28 cellular contexts compared by ENCODE assay signal in the genomic region with DNA sequence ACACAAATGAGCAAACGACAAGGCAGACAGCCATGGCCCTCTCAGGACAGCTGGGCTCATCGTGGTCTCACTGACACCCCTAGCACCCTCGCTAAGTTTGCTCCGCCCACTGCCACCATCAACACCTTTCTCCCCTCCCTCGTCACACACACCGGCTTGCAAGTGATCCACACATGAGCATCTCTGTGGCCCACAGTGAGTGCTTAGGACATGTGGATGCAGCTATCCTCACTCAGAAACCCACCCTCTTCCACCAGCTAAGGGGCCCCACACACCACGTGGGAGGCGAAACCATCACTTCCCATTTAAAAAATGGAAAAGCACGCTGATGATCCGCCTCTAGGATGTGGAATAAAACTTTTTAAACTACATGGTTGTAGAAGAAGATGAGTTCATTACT.
"Had no signal": no experiment of that assay in that cellular context is flagged by ENCODE, and none has a peak within 500 bp of the region (broad histone marks: within the 10 kb centered on the region; RNA-seq: fewer than 3 reads in every experiment).

No MANE protein-coding gene starts in this region.

- H3K79me2 ChIP-seq: hepatocyte had no signal

- H3K4me2 ChIP-seq: hepatocyte had no signal

- ATAC-seq: heart right ventricle; left cardiac atrium; left lung; lower lobe of right lung; natural killer cell; right cardiac atrium; sciatic nerve; stimulated activated naive B cell treated with anti-CD40 and anti-IgM and Interleukin-4, amounts not matched to agents 10 μg/mL and 1 μg/mL and 100 μg/mL, for 72 hours; stimulated activated naive CD8-positive, alpha-beta T cell treated with anti-CD3 and anti-CD28 coated beads, Interleukin-15, Interleukin-2, amounts not matched to agents 100 U/mL and 50 U/mL, for 24 hours had no signal

- H3K4me3 ChIP-seq: heart right ventricle, hepatocyte, left lung, lower lobe of right lung, ovary, prostate gland, skin epidermis, stomach, testis, thyroid gland, transverse colon, upper lobe of left lung, vagina had no signal

- H3K4me1 ChIP-seq: heart right ventricle, left lung, lower lobe of right lung, prostate gland, stomach, testis, transverse colon, upper lobe of left lung, vagina had no signal

- H3K36me3 ChIP-seq: heart right ventricle, left lung, lower lobe of right lung, ovary, prostate gland, stomach, thyroid gland, transverse colon, upper lobe of left lung, vagina had no signal

- H3K36me3 Mint-ChIP-seq: mesothelial cell of epicardium had no signal

- H2AFZ ChIP-seq: hepatocyte had no signal

- H3K9me3 ChIP-seq: left lung, lower lobe of right lung, ovary, prostate gland, testis, thyroid gland, transverse colon, upper lobe of left lung, vagina had no signal

- H3K4me3 Mint-ChIP-seq: mesothelial cell of epicardium; naive B cell; natural killer cell; stimulated activated naive B cell treated with anti-CD40 and anti-IgM and Interleukin-4, amounts not matched to agents 10 μg/mL and 1 μg/mL and 100 μg/mL, for 72 hours had no signal

- DNase-seq: heart right ventricle; kidney glomerular epithelial cell; left cardiac atrium; left lung; lower lobe of right lung; mammary epithelial cell; mesenchymal stem cell; naive B cell; natural killer cell; ovary; right cardiac atrium; stimulated activated CD4-positive, alpha-beta T cell treated with anti-CD3 and anti-CD28 coated beads, Interleukin-12 subunit alpha, Interleukin-12 subunit beta, amount 100 ng/mL, for 4 hours; stimulated activated CD4-positive, alpha-beta T cell treated with anti-CD3 and anti-CD28 coated beads, Interleukin-15, amount 100 ng/mL, for 24 hours; stimulated activated CD4-positive, alpha-beta T cell treated with anti-CD3 and anti-CD28 coated beads, Interleukin-2, amount 100 ng/mL, for 24 hours; stimulated activated CD4-positive, alpha-beta T cell treated with anti-CD3 and anti-CD28 coated beads, Interleukin-4, amount 100 ng/mL, for 1 hour; stimulated activated naive B cell treated with anti-CD40 and anti-IgM and Interleukin-4, amounts not matched to agents 10 μg/mL and 1 μg/mL and 100 μg/mL, for 72 hours; stimulated activated naive CD8-positive, alpha-beta T cell treated with anti-CD3 and anti-CD28 coated beads, Interleukin-15, Interleukin-2, amounts not matched to agents 100 U/mL and 50 U/mL, for 24 hours; stomach; testis; thyroid gland; transverse colon; upper lobe of left lung had no signal

- H3K4me1 Mint-ChIP-seq: natural killer cell; stimulated activated naive B cell treated with anti-CD40 and anti-IgM and Interleukin-4, amounts not matched to agents 10 μg/mL and 1 μg/mL and 100 μg/mL, for 72 hours had no signal

- H3K27me3 ChIP-seq: hepatocyte, left lung, ovary, testis, thyroid gland, transverse colon, upper lobe of left lung, vagina had no signal

- H3K27ac Mint-ChIP-seq: mesothelial cell of epicardium; naive B cell; natural killer cell; stimulated activated naive B cell treated with anti-CD40 and anti-IgM and Interleukin-4, amounts not matched to agents 10 μg/mL and 1 μg/mL and 100 μg/mL, for 72 hours had no signal

- H3K27ac ChIP-seq: heart right ventricle, hepatocyte, left lung, lower lobe of right lung, ovary, prostate gland, skin epidermis, stomach, testis, thyroid gland, transverse colon, upper lobe of left lung, vagina had no signal
